In the genomic region with DNA sequence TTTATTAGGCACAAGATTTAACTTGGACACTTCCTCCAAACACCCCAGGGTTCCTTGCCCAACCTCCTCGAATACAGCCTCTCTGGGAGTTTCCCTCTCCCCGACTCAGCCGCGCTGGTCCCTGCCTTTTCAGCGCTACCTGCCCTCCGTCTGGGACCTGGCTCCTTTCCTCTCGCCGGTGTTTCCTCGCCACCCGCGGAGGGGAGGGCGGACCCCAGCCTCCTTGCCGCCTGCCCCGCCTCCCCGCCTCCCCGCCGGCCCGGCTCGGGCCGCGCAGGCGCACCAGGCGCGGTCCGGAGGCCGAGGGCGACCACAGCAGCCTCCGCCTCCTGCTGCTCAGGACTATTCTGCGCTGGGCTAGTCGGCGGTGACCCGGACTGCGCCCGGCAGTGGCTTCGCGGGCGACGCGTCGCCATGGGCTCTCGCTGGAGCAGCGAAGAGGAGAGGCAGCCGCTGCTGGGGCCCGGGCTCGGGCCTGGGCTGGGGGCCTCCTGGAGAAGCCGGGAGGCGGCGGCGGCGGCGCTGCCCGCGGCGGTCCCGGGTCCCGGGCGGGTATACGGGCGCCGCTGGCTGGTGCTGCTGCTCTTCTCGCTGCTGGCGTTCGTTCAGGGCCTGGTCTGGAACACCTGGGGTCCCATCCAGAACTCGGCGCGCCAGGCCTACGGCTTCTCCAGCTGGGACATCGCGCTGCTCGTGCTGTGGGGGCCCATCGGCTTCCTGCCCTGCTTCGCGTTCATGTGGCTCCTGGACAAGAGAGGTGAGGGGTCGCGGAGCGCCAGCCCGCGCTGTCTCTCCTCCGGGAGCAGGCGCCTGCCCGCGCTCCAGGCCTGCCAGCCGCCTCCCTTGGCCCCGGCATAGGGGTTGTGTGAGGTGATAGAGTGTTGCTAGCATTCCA, we compare ENCODE assay signal across 7 cellular contexts. TPM values are rescaled to one million over a fixed set of nuclear protein-coding genes. Genes with fewer than 3 reads are reported as not detected.
A peak's percentile ranks its signal among the peaks of the same experiment; 100 is the strongest.
DNase-seq lines count a peak whose midpoint lies in the region; ATAC-seq lines count a peak whose summit lies in the region.

A gene with protein sequence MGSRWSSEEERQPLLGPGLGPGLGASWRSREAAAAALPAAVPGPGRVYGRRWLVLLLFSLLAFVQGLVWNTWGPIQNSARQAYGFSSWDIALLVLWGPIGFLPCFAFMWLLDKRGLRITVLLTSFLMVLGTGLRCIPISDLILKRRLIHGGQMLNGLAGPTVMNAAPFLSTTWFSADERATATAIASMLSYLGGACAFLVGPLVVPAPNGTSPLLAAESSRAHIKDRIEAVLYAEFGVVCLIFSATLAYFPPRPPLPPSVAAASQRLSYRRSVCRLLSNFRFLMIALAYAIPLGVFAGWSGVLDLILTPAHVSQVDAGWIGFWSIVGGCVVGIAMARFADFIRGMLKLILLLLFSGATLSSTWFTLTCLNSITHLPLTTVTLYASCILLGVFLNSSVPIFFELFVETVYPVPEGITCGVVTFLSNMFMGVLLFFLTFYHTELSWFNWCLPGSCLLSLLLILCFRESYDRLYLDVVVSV (plus strand): TSS at position 291 of the 895 bp plus-strand sequence. CDS start 124 bp downstream, at position 415.

- ATAC-seq in GM18873 (IDR thresholded peaks at IDR 0.05; ENCODE audit: low FRiP score, unreplicated experiment) (peak; percentile 65), HG03103 (IDR thresholded peaks at IDR 0.05; ENCODE audit: low read depth, unreplicated experiment) (peak; percentile 67), left colon (peak; percentile 84)

- DNase-seq in T-helper 2 cell (peak; percentile 48 to 67 (median 64)), cerebellar cortex (ENCODE audit: low spot score) (peak; percentile 75), left colon (peak; percentile 72 to 80), NCI-H2029 (lab: John Stamatoyannopoulos, UW) (no peak)
- DNase-seq in stimulated activated CD4-positive, alpha-beta T cell treated with anti-CD3 and anti-CD28 coated beads, Interleukin-2, amount 100 ng/mL, for 4 hours (ENCODE audit: low read depth) = peak; percentile 42

- intact Hi-C loops in left colon (cut with DNase I, micrococcal nuclease) = no loop called here

RNA-seq across cellular contexts. Expression of the gene that starts here (rescaled TPM):
- total RNA-seq in left colon = 10 to 100 TPM; 21.7 to 29.9 TPM
